In the genomic region with DNA sequence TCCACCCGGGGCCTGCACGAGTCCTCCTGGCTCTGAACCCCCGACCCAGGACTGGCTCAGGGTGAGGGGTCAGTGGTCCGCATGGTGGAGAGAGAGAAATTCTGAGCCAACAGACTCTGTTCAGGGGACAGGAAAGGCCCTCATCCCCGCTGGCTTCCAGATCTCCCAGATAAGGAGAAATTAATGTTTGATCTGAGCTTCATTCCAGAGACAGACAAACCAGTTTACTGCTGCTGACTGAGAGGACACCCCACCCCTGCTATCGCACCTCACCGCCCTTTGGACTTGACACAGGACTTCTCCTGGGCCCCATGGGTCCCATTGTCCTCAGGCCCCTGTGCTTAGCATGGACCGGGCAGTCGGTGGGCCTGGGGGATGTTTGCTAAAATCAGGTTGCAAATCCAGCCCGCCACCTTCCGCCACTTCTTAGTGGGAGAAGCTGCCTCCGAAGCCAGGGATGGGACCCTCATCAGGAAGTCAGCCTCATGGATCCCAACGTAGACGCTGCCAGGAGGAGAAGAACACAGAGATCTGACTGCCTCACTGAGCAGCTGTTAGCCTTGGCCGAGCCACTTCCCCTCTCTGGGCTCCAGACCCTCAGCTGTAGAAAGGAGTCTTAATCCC, we compare ENCODE assay signal across 1 cellular context.
TF ChIP-seq lines count a peak whose summit lies in the region.

No MANE protein-coding gene starts in this region.

TF ChIP-seq in SK-N-SH treated with all-trans-retinoic acid at 6 μM for 48 hours, 23 proteins besides CTCF, POLR2A, EP300 and RAD21:
- TF ChIP-seq BACH2 (CRISPR knock-in tag; IDR thresholded peaks at IDR 0.05; ENCODE audit: borderline replicate concordance) (no peak), ZNF565 (CRISPR knock-in tag; conservative IDR thresholded peaks at IDR 0.05; ENCODE audit: low read depth) (no peak), ZC3H10 (CRISPR knock-in tag; IDR thresholded peaks at IDR 0.05) (no peak), ZNF8 (CRISPR knock-in tag; IDR thresholded peaks at IDR 0.05) (no peak), RARB (CRISPR knock-in tag; IDR thresholded peaks at IDR 0.05) (no peak), PPARA (CRISPR knock-in tag; IDR thresholded peaks at IDR 0.05; ENCODE audit: borderline replicate concordance) (no peak), ZNF70 (CRISPR knock-in tag; IDR thresholded peaks at IDR 0.05) (no peak), TCF4 (CRISPR knock-in tag; IDR thresholded peaks at IDR 0.05; ENCODE audit: borderline replicate concordance) (no peak), SNAI2 (CRISPR knock-in tag; IDR thresholded peaks at IDR 0.05) (no peak), OSR1 (CRISPR knock-in tag; IDR thresholded peaks at IDR 0.05) (no peak), GLIS3 (CRISPR knock-in tag; IDR thresholded peaks at IDR 0.05) (no peak), ZFP3 (CRISPR knock-in tag; IDR thresholded peaks at IDR 0.05) (no peak), ZFP30 (CRISPR knock-in tag; IDR thresholded peaks at IDR 0.05) (no peak)
- TF ChIP-seq, protein P1, sequence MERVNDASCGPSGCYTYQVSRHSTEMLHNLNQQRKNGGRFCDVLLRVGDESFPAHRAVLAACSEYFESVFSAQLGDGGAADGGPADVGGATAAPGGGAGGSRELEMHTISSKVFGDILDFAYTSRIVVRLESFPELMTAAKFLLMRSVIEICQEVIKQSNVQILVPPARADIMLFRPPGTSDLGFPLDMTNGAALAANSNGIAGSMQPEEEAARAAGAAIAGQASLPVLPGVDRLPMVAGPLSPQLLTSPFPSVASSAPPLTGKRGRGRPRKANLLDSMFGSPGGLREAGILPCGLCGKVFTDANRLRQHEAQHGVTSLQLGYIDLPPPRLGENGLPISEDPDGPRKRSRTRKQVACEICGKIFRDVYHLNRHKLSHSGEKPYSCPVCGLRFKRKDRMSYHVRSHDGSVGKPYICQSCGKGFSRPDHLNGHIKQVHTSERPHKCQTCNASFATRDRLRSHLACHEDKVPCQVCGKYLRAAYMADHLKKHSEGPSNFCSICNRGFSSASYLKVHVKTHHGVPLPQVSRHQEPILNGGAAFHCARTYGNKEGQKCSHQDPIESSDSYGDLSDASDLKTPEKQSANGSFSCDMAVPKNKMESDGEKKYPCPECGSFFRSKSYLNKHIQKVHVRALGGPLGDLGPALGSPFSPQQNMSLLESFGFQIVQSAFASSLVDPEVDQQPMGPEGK (CRISPR knock-in tag; IDR thresholded peaks at IDR 0.05; ENCODE audit: borderline replicate concordance) = no peak
- TF ChIP-seq, protein P2, sequence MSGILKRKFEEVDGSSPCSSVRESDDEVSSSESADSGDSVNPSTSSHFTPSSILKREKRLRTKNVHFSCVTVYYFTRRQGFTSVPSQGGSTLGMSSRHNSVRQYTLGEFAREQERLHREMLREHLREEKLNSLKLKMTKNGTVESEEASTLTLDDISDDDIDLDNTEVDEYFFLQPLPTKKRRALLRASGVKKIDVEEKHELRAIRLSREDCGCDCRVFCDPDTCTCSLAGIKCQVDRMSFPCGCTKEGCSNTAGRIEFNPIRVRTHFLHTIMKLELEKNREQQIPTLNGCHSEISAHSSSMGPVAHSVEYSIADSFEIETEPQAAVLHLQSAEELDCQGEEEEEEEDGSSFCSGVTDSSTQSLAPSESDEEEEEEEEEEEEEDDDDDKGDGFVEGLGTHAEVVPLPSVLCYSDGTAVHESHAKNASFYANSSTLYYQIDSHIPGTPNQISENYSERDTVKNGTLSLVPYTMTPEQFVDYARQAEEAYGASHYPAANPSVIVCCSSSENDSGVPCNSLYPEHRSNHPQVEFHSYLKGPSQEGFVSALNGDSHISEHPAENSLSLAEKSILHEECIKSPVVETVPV (CRISPR knock-in tag; IDR thresholded peaks at IDR 0.05) = no peak
- TF ChIP-seq, protein P3, sequence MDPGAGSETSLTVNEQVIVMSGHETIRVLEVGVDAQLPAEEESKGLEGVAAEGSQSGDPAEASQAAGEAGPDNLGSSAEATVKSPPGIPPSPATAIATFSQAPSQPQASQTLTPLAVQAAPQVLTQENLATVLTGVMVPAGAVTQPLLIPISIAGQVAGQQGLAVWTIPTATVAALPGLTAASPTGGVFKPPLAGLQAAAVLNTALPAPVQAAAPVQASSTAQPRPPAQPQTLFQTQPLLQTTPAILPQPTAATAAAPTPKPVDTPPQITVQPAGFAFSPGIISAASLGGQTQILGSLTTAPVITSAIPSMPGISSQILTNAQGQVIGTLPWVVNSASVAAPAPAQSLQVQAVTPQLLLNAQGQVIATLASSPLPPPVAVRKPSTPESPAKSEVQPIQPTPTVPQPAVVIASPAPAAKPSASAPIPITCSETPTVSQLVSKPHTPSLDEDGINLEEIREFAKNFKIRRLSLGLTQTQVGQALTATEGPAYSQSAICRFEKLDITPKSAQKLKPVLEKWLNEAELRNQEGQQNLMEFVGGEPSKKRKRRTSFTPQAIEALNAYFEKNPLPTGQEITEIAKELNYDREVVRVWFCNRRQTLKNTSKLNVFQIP (CRISPR knock-in tag; IDR thresholded peaks at IDR 0.05; ENCODE audit: borderline replicate concordance, low read depth) = no peak
- TF ChIP-seq, protein P4, sequence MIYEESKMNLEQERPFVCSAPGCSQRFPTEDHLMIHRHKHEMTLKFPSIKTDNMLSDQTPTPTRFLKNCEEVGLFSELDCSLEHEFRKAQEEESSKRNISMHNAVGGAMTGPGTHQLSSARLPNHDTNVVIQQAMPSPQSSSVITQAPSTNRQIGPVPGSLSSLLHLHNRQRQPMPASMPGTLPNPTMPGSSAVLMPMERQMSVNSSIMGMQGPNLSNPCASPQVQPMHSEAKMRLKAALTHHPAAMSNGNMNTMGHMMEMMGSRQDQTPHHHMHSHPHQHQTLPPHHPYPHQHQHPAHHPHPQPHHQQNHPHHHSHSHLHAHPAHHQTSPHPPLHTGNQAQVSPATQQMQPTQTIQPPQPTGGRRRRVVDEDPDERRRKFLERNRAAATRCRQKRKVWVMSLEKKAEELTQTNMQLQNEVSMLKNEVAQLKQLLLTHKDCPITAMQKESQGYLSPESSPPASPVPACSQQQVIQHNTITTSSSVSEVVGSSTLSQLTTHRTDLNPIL (CRISPR knock-in tag; IDR thresholded peaks at IDR 0.05; ENCODE audit: low read depth) = no peak
TF ChIP-seq in SK-N-SH treated with all-trans-retinoic acid at 6 μM for 48 hours: peak in this region for 0.
